In the genomic region with DNA sequence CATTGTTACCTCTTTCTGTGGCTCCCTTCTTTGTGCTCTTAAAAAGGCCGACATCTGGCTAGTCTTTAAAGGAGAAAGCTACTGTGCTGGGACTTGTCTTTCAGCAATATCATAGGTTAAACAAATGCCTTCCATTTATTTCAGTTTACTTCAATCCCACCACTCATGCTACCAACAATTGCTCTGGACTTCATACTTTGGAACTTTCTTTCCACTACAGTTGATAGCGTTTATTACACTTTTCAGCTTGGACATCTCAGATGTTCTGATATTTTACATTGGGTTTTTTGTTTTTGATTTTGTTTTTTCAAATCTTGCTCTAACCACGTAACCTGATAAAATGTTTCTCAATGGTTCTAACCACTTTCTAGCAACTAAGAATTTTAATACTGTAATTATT, we compare ENCODE assay signal across 8 cellular contexts. TPM values are rescaled to one million over a fixed set of nuclear protein-coding genes. Genes with fewer than 3 reads are reported as not detected.
DNase-seq lines count a peak whose midpoint lies in the region; ATAC-seq lines count a peak whose summit lies in the region.

No MANE protein-coding gene starts in this region.

- H3K14ac ChIP-seq in neuronal stem cell (ENCODE audit: low read length): no peak overlapping the region

- peaks cover 34% of the 10 kb centered on the region for H3K4me1 ChIP-seq in CD4-positive, alpha-beta memory T cell (ENCODE audit: insufficient read depth, low read length)
- peaks cover 15% of the 10 kb centered on the region for H3K4me1 ChIP-seq in effector memory CD4-positive, alpha-beta T cell (ENCODE audit: control insufficient read depth, insufficient read depth, low read length, poor library complexity, severe bottlenecking)
- H3K4me1 ChIP-seq in neuronal stem cell (ENCODE audit: control insufficient read depth in 2 of 2, insufficient read depth in 1 of 2, low read depth in 1 of 2, low read length in 2 of 2): peaks cover 0 to 2% of the 10 kb centered on the region in 2 donors

- H3K9me3 ChIP-seq in CD4-positive, alpha-beta memory T cell (ENCODE audit: control insufficient read depth in 1 of 2, low read length in 2 of 2): no peaks in the 10 kb centered on the region
- H3K9me3 ChIP-seq in effector memory CD4-positive, alpha-beta T cell (ENCODE audit: control insufficient read depth, low read length): no peaks in the 10 kb centered on the region
- no peaks in the 10 kb centered on the region for H3K9me3 ChIP-seq in neuronal stem cell (replicated peaks in 1 of 2; ENCODE audit: control insufficient read depth in 2 of 2, insufficient read depth in 1 of 2, low read depth in 1 of 2, low read length in 2 of 2)

- no peak overlapping the region for H2AK5ac ChIP-seq in neuronal stem cell (ENCODE audit: low read depth, low read length)

- no peaks in the 10 kb centered on the region for H3K9me3 Mint-ChIP-seq in CD4-positive, alpha-beta memory T cell

- no peak overlapping the region for H4K8ac ChIP-seq in neuronal stem cell (ENCODE audit: low read depth, low read length)

- H3K36me3 ChIP-seq in CD4-positive, alpha-beta memory T cell (ENCODE audit: insufficient read depth, low read length): no peaks in the 10 kb centered on the region
- H3K36me3 ChIP-seq in effector memory CD4-positive, alpha-beta T cell (ENCODE audit: control insufficient read depth, insufficient read depth, low read length): no peaks in the 10 kb centered on the region
- H3K36me3 ChIP-seq in neuronal stem cell (replicated peaks in 1 of 2; ENCODE audit: control insufficient read depth in 2 of 2, insufficient read depth in 2 of 2, low read length in 2 of 2): peaks cover 0 to 15% of the 10 kb centered on the region in 2 donors

- no peak for DNase-seq in CD4-positive, alpha-beta memory T cell
- DNase-seq in NCI-H2171 treated with DMSO at 0.1 percent for 48 hours (lab: John Stamatoyannopoulos, UW) (peak; percentile 66), neuronal stem cell (ENCODE audit: low spot score) (no peak), NCI-H2107 (lab: John Stamatoyannopoulos, UW) (no peak), UCSD-AML1 (lab: John Stamatoyannopoulos, UW; ENCODE audit: unreplicated experiment) (no peak)
- no peak for DNase-seq in effector memory CD4-positive, alpha-beta T cell

- no CpG with 5 or more reads among the region's 3 CpGs for WGBS in neuronal stem cell (ENCODE audit: extremely low coverage in 2 of 2, insufficient read length in 2 of 2, insufficient replicate concordance in 1 of 2), 2 donors

- CTCF ChIA-PET in CD4-positive, alpha-beta memory T cell (lab: Charles Lee; ENCODE audit: partially characterized antibody): interaction anchor here (0.8 kb wide), 1 partner anchor 9 kb away, joined by 3 read pairs; no protein-coding TSS in a partner anchor

- H3K36me3 Mint-ChIP-seq in CD4-positive, alpha-beta memory T cell: peaks cover 3 to 28% of the 10 kb centered on the region in 2 donors

- H3K27ac ChIP-seq in CD4-positive, alpha-beta memory T cell (ENCODE audit: low read depth, low read length): peak overlapping the region; percentile 84
- H3K27ac ChIP-seq in effector memory CD4-positive, alpha-beta T cell (ENCODE audit: insufficient read depth, low read length, poor library complexity, severe bottlenecking): peak overlapping the region; percentile 79
- H3K27ac ChIP-seq in neuronal stem cell (replicated peaks; ENCODE audit: low read length): no peak overlapping the region

- peak overlapping the region; percentile 95 to 100 (median 99) for H3K4me3 Mint-ChIP-seq in CD4-positive, alpha-beta memory T cell

- H3K4me2 ChIP-seq in neuronal stem cell (ENCODE audit: insufficient read depth, low read length, poor library complexity, severe bottlenecking): peak overlapping the region; percentile 59

- no peaks in the 10 kb centered on the region for H3K79me1 ChIP-seq in neuronal stem cell (ENCODE audit: low read depth, low read length)

- H3K18ac ChIP-seq in neuronal stem cell (ENCODE audit: low read length): no peak overlapping the region

- no peaks in the 10 kb centered on the region for H3K27me3 Mint-ChIP-seq in CD4-positive, alpha-beta memory T cell

- no peak overlapping the region for H2BK5ac ChIP-seq in neuronal stem cell (ENCODE audit: low read length)

- peak overlapping the region; percentile 96 for H2AFZ ChIP-seq in neuronal stem cell (ENCODE audit: low read length)

- H2BK15ac ChIP-seq in neuronal stem cell (ENCODE audit: low read length): no peak overlapping the region

- H3K27me3 ChIP-seq in CD4-positive, alpha-beta memory T cell (ENCODE audit: insufficient read depth, low read length): no peaks in the 10 kb centered on the region
- H3K27me3 ChIP-seq in effector memory CD4-positive, alpha-beta T cell (replicated peaks; ENCODE audit: control insufficient read depth, insufficient read depth, low read length, poor library complexity, severe bottlenecking): no peaks in the 10 kb centered on the region
- peaks cover 0 to 2% (median 0%) of the 10 kb centered on the region in 3 experiments for H3K27me3 ChIP-seq in neuronal stem cell (ENCODE audit: control insufficient read depth in 3 of 3, insufficient read depth in 3 of 3, low read depth in 1 of 3, low read length in 3 of 3)

- H3K9ac ChIP-seq in neuronal stem cell (ENCODE audit: low read depth, low read length, poor library complexity): no peak overlapping the region

- peak overlapping the region in 1 of 2 donors; percentile 93 for H3K4me3 ChIP-seq in CD4-positive, alpha-beta memory T cell (ENCODE audit: low read length in 2 of 2)
- H3K4me3 ChIP-seq in effector memory CD4-positive, alpha-beta T cell (ENCODE audit: insufficient read depth, low read depth, low read length, poor library complexity, severe bottlenecking): peak overlapping the region; percentile 99
- H3K4me3 ChIP-seq in neuronal stem cell (ENCODE audit: low read length in 2 of 2): peak overlapping the region in 1 of 2 donors; percentile 71

- H2BK12ac ChIP-seq in neuronal stem cell (ENCODE audit: low read length): no peak overlapping the region

- peak overlapping the region; percentile 69 to 99 (median 97) for H3K27ac Mint-ChIP-seq in CD4-positive, alpha-beta memory T cell

- H3K4me1 Mint-ChIP-seq in CD4-positive, alpha-beta memory T cell: peaks cover 25 to 50% (median 37%) of the 10 kb centered on the region in 4 donors

- POLR2A ChIA-PET in CD4-positive, alpha-beta memory T cell (lab: Charles Lee; ENCODE audit: partially characterized antibody): interaction anchor here (0.6 to 3.1 kb wide), 8 partner anchors 11 to 501 kb away, joined by 3 to 14 read pairs (median 6); no protein-coding TSS in a partner anchor

- no peak for ATAC-seq in GM19397 (IDR thresholded peaks at IDR 0.05; ENCODE audit: unreplicated experiment)
- no peak for ATAC-seq in GM18909 (IDR thresholded peaks at IDR 0.05; ENCODE audit: poor library complexity, unreplicated experiment)

- no peak overlapping the region for H3K4ac ChIP-seq in neuronal stem cell (ENCODE audit: low read length)

- intact Hi-C loops in CD4-positive, alpha-beta memory T cell (cut with micrococcal nuclease): loop anchor here (1.0 to 10.0 kb wide), 8 partner anchors 11 to 502 kb away; no protein-coding TSS in a partner anchor

- no peak overlapping the region for H4K91ac ChIP-seq in neuronal stem cell (ENCODE audit: low read depth, low read length, poor library complexity)

- no peak overlapping the region for H3K23ac ChIP-seq in neuronal stem cell (ENCODE audit: low read depth, low read length, poor library complexity)

- no peak overlapping the region for H2BK120ac ChIP-seq in neuronal stem cell (ENCODE audit: low read depth, low read length)

RNA-seq across cellular contexts. Expression of a gene that starts 1.2 kb away (rescaled TPM):
- 100 to 1,000 TPM in 1 of 2 experiments, 10 to 100 TPM in 1; 93.5 to 106 TPM for total RNA-seq in CD4-positive, alpha-beta memory T cell
- 10 to 100 TPM; 17.0 to 39.7 TPM for polyA plus RNA-seq in CD4-positive, alpha-beta memory T cell
- polyA plus RNA-seq in neuronal stem cell (2013, experiment 1 of 2): 12.6 TPM
- polyA plus RNA-seq in neuronal stem cell (2013, experiment 2 of 2): 11.8 TPM
